Comparison of ENCODE assay signal across 29 cellular contexts in genomic region chr1:56897150-56898004, GRCh38. TPM values are rescaled to one million over a fixed set of nuclear protein-coding genes. Genes with fewer than 3 reads are reported as not detected.
DNase-seq lines count a peak whose midpoint lies in the region; ATAC-seq and TF ChIP-seq lines count a peak whose summit lies in the region.
"Had no signal": no experiment of that assay in that cellular context is flagged by ENCODE, and none has a peak within 500 bp of the region (broad histone marks: within the 10 kb centered on the region; RNA-seq: fewer than 3 reads in every experiment).

No MANE protein-coding gene starts in this region.

- H3K9me3 Mint-ChIP-seq in stimulated activated naive CD8-positive, alpha-beta T cell treated with anti-CD3 and anti-CD28 coated beads, Interleukin-15, amount 100 ng/mL, for 72 hours = no peaks in the 10 kb centered on the region
- H3K9me3 Mint-ChIP-seq: activated T-cell treated with anti-CD3 and anti-CD28 coated beads, Interleukin-2, amount 50 U/mL, for 4 hours; central memory CD8-positive, alpha-beta T cell had no signal

- TF ChIP-seq CTCF in brain microvascular endothelial cell (IDR thresholded peaks at IDR 0.05; ENCODE audit: low read depth, low read length, missing control alignments) = no peak

- no peak overlapping the region for H3K27ac Mint-ChIP-seq in stimulated activated naive CD8-positive, alpha-beta T cell treated with anti-CD3 and anti-CD28 coated beads, Interleukin-15, amount 100 ng/mL, for 72 hours
- H3K27ac Mint-ChIP-seq: activated CD4-positive, alpha-beta T cell treated with anti-CD3 and anti-CD28 coated beads for 36 hours had no signal

- no peaks in the 10 kb centered on the region for H3K36me3 ChIP-seq in brain microvascular endothelial cell (replicated peaks)
- H3K36me3 ChIP-seq: SJSA1, tibial nerve had no signal

- intact Hi-C loops in left ventricle myocardium superior (cut with micrococcal nuclease) = no loop called here

- no peak overlapping the region for H3K4me3 ChIP-seq in brain microvascular endothelial cell (ENCODE audit: low read depth, low read length)
- H3K4me3 ChIP-seq: psoas muscle, SJSA1, tibial nerve had no signal

- H3K4me1 Mint-ChIP-seq in stimulated activated naive CD8-positive, alpha-beta T cell treated with anti-CD3 and anti-CD28 coated beads, Interleukin-15, amount 100 ng/mL, for 72 hours = no peaks in the 10 kb centered on the region
- H3K4me1 Mint-ChIP-seq: activated CD4-positive, alpha-beta T cell treated with anti-CD3 and anti-CD28 coated beads for 36 hours; central memory CD8-positive, alpha-beta T cell had no signal

- in situ Hi-C loops in Caki2 (cut with HindIII; ENCODE audit: low pct_unique_long_range_greater_than_20kb, low sequenced_read_pairs) = no loop called here
- in situ Hi-C loops in brain microvascular endothelial cell (cut with HindIII; ENCODE audit: low pct_ligation_motif_present, low sequenced_read_pairs) = no loop called here

- no peaks in the 10 kb centered on the region for H3K27me3 ChIP-seq in brain microvascular endothelial cell (replicated peaks)
- H3K27me3 ChIP-seq: SJSA1, tibial nerve had no signal

- DNase-seq in Caki2 (ENCODE audit: low read depth) (peak; percentile 22), brain microvascular endothelial cell (peak; percentile 5), left ventricle myocardium superior (no peak), mucosa of gallbladder (ENCODE audit: low spot score) (peak; percentile 70)
- no peak for DNase-seq in activated naive CD4-positive, alpha-beta T cell treated with anti-CD3 and anti-CD28 coated beads, Interleukin-2, amount 50 U/mL, for 16 hours
- no peak for DNase-seq in stimulated activated naive CD8-positive, alpha-beta T cell treated with anti-CD3 and anti-CD28 coated beads, Interleukin-15, Interleukin-2, amounts not matched to agents 100 U/mL and 50 U/mL, for 24 hours
- DNase-seq in stimulated activated naive CD8-positive, alpha-beta T cell treated with anti-CD3 and anti-CD28 coated beads, Interleukin-15, amount 100 ng/mL, for 72 hours = no peak
- DNase-seq: activated CD4-positive, alpha-beta T cell treated with anti-CD3 and anti-CD28 coated beads for 36 hours; activated naive CD4-positive, alpha-beta T cell treated with Interleukin-2 at 50 U/mL for 16 hours; activated T-cell treated with anti-CD3 and anti-CD28 coated beads, Interleukin-2, amount 50 U/mL, for 4 hours; amniotic stem cell; C1 segment of cervical spinal cord; GOT3; NCI-H1092; NCI-H2029 treated with DMSO at 0.1 percent for 48 hours; NCI-H510A; psoas muscle; stimulated activated CD4-positive, alpha-beta T cell treated with anti-CD3 and anti-CD28 coated beads, Interleukin-2, amount 100 ng/mL, for 48 hours; stimulated activated naive CD4-positive, alpha-beta T cell; T-helper 1 cell had no signal

- H3K4me3 Mint-ChIP-seq in stimulated activated naive CD8-positive, alpha-beta T cell treated with anti-CD3 and anti-CD28 coated beads, Interleukin-15, amount 100 ng/mL, for 72 hours = no peak overlapping the region
- H3K4me3 Mint-ChIP-seq: activated CD4-positive, alpha-beta T cell treated with anti-CD3 and anti-CD28 coated beads for 36 hours; activated T-cell treated with anti-CD3 and anti-CD28 coated beads, Interleukin-2, amount 50 U/mL, for 4 hours; central memory CD8-positive, alpha-beta T cell had no signal

- ATAC-seq in left ventricle myocardium superior (peak; percentile 78), GM19328 (IDR thresholded peaks at IDR 0.05; ENCODE audit: unreplicated experiment) (no peak)
- no peak for ATAC-seq in stimulated activated naive CD8-positive, alpha-beta T cell treated with anti-CD3 and anti-CD28 coated beads, Interleukin-15, Interleukin-2, amounts not matched to agents 100 U/mL and 50 U/mL, for 24 hours
- no peak for ATAC-seq in stimulated activated naive CD8-positive, alpha-beta T cell treated with anti-CD3 and anti-CD28 coated beads, Interleukin-15, amount 100 ng/mL, for 72 hours
- ATAC-seq: activated CD4-positive, alpha-beta T cell treated with anti-CD3 and anti-CD28 coated beads for 36 hours; activated T-cell treated with anti-CD3 and anti-CD28 coated beads, Interleukin-2, amount 50 U/mL, for 4 hours; esophagus mucosa; Panc1; psoas muscle had no signal

- no peak overlapping the region for H3K27ac ChIP-seq in brain microvascular endothelial cell
- H3K27ac ChIP-seq: psoas muscle, SJSA1, tibial nerve had no signal

- peaks cover 18% of the 10 kb centered on the region for H3K27me3 Mint-ChIP-seq in stimulated activated naive CD8-positive, alpha-beta T cell treated with anti-CD3 and anti-CD28 coated beads, Interleukin-15, amount 100 ng/mL, for 72 hours
- H3K27me3 Mint-ChIP-seq: central memory CD8-positive, alpha-beta T cell had no signal

RNA-seq across cellular contexts. Expression of gene C8A, which starts 42.8 kb away (rescaled TPM):
- not detected in 2 replicates for total RNA-seq in Caki2 (2014; rRNA removed; shearing (Covaris generic); ENCODE audit: low replicate concordance)
- total RNA-seq in left ventricle myocardium superior (not detected), mucosa of gallbladder (10.7 TPM)
- total RNA-seq: activated CD4-positive, alpha-beta T cell treated with anti-CD3 and anti-CD28 coated beads for 36 hours; activated CD8-positive, alpha-beta memory T cell treated with anti-CD3 and anti-CD28 coated beads for 36 hours; activated T-cell treated with anti-CD3 and anti-CD28 coated beads, Interleukin-2, amount 50 U/mL, for 4 hours; esophagus mucosa; LHCN-M2; lower leg skin; psoas muscle; SJSA1; tibial nerve had no signal

Comparison
In these comparisons a context has a peak if more than half of its experiments do, and no peak if none do; other contexts are left out.
1. DNase-seq: peak in Caki2 (single experiment), brain microvascular endothelial cell (single experiment) and mucosa of gallbladder (single experiment); none in left ventricle myocardium superior (single experiment), activated naive CD4-positive, alpha-beta T cell treated with anti-CD3 and anti-CD28 coated beads, Interleukin-2, amount 50 U/mL, for 16 hours (single experiment), stimulated activated naive CD8-positive, alpha-beta T cell treated with anti-CD3 and anti-CD28 coated beads, Interleukin-15, Interleukin-2, amounts not matched to agents 100 U/mL and 50 U/mL, for 24 hours (single experiment) and stimulated activated naive CD8-positive, alpha-beta T cell treated with anti-CD3 and anti-CD28 coated beads, Interleukin-15, amount 100 ng/mL, for 72 hours (0 of 2).
2. RNA of gene C8A, which starts 42.8 kb away (total RNA-seq): 10.7 TPM in mucosa of gallbladder (single experiment); not detected in Caki2 and not detected in left ventricle myocardium superior (single experiment); every median in the first group is over 10 times any median in the second.